ENCODE assay signal across 8 cellular contexts in genomic region chr2:54899576-54900200, GRCh38.
A peak's percentile ranks its signal among the peaks of the same experiment; 100 is the strongest.
DNase-seq lines count a peak whose midpoint lies in the region; ATAC-seq and TF ChIP-seq lines count a peak whose summit lies in the region.

No MANE protein-coding gene starts in this region.

- no peak overlapping the region for H3K27ac ChIP-seq in RWPE1

- no peaks in the 10 kb centered on the region for H3K36me3 Mint-ChIP-seq in activated CD4-positive, alpha-beta T cell treated with anti-CD3 and anti-CD28 coated beads for 36 hours (ENCODE audit: low read depth)

- no peak overlapping the region for H3K27ac Mint-ChIP-seq in activated CD4-positive, alpha-beta T cell treated with anti-CD3 and anti-CD28 coated beads for 36 hours

- no peak overlapping the region for H3K4me3 Mint-ChIP-seq in activated CD4-positive, alpha-beta T cell treated with anti-CD3 and anti-CD28 coated beads for 36 hours

- H3K4me1 Mint-ChIP-seq in activated CD4-positive, alpha-beta T cell treated with anti-CD3 and anti-CD28 coated beads for 36 hours = peaks cover 28% of the 10 kb centered on the region

- POLR2A ChIA-PET in RWPE1 (lab: Yijun Ruan, JAX; ENCODE audit: low non-redundant PET) = no interaction called here
- POLR2A ChIA-PET in activated CD4-positive, alpha-beta T cell treated with anti-CD3 and anti-CD28 coated beads for 36 hours (lab: Charles Lee) = no interaction called here

- peak; percentile 60 for TF ChIP-seq CTCF in RWPE1 (conservative IDR thresholded peaks at IDR 0.05; ENCODE audit: low read depth)
- peak; percentile 64 for TF ChIP-seq CTCF in foreskin fibroblast (IDR thresholded peaks at IDR 0.05; ENCODE audit: low read depth, low read length)

- no peak for ATAC-seq in GM21723 (IDR thresholded peaks at IDR 0.05; ENCODE audit: unreplicated experiment)
- no peak for ATAC-seq in activated CD4-positive, alpha-beta T cell treated with anti-CD3 and anti-CD28 coated beads for 36 hours

- intact Hi-C loops in activated CD4-positive, alpha-beta T cell treated with anti-CD3 and anti-CD28 coated beads for 36 hours (cut with DNase I, micrococcal nuclease) = loop anchor here (2.0 to 5.0 kb wide), 3 partner anchors 113 to 333 kb away; partner anchors contain the start of genes CLHC1 (in 1 of the 2) and RPS27A (in 1 of the 2)

- DNase-seq in CD1c-positive myeloid dendritic cell (ENCODE audit: extremely low spot score) (peak; percentile 13), HCEC 1CT (peak; percentile 68), RWPE1 (ENCODE audit: low spot score) (peak; percentile 26), foreskin fibroblast (peak; percentile 67 to 87), renal cortical epithelial cell (ENCODE audit: low read depth) (peak; percentile 65)
- no peak for DNase-seq in activated CD4-positive, alpha-beta T cell treated with anti-CD3 and anti-CD28 coated beads, Interleukin-2, amount 50 U/mL, for 4 hours
- no peak for DNase-seq in activated CD4-positive, alpha-beta T cell treated with anti-CD3 and anti-CD28 coated beads for 36 hours

- no peak overlapping the region for H3K4me3 ChIP-seq in foreskin fibroblast (ENCODE audit: low read depth in 1 of 2, low read length in 2 of 2)

- no peaks in the 10 kb centered on the region for H3K27me3 Mint-ChIP-seq in activated CD4-positive, alpha-beta T cell treated with anti-CD3 and anti-CD28 coated beads for 36 hours

- H3K9me3 Mint-ChIP-seq in activated CD4-positive, alpha-beta T cell treated with anti-CD3 and anti-CD28 coated beads for 36 hours (ENCODE audit: low read depth) = no peaks in the 10 kb centered on the region

- CTCF ChIA-PET in RWPE1 (lab: Yijun Ruan, JAX) = interaction anchor here (0.6 to 2.2 kb wide), 19 partner anchors 9 to 285 kb away, joined by 3 to 14 read pairs (median 4); no protein-coding TSS in a partner anchor
- CTCF ChIA-PET in activated CD4-positive, alpha-beta T cell treated with anti-CD3 and anti-CD28 coated beads for 36 hours (lab: Charles Lee) = interaction anchor here (0.5 to 2.9 kb wide), 17 partner anchors 10 to 361 kb away, joined by 3 to 26 read pairs (median 3); partner anchors contain the start of genes CLHC1 and RPS27A

Comparison
In these comparisons a context has a peak if more than half of its experiments do, and no peak if none do; other contexts are left out.
1. DNase-seq: peak in CD1c-positive myeloid dendritic cell (single experiment), HCEC 1CT (single experiment), RWPE1 (single experiment), foreskin fibroblast (2 of 2) and renal cortical epithelial cell (single experiment); none in activated CD4-positive, alpha-beta T cell treated with anti-CD3 and anti-CD28 coated beads, Interleukin-2, amount 50 U/mL, for 4 hours (0 of 2) and activated CD4-positive, alpha-beta T cell treated with anti-CD3 and anti-CD28 coated beads for 36 hours (single experiment).